Comparison of ENCODE assay signal across 1 cellular context in the genomic region with DNA sequence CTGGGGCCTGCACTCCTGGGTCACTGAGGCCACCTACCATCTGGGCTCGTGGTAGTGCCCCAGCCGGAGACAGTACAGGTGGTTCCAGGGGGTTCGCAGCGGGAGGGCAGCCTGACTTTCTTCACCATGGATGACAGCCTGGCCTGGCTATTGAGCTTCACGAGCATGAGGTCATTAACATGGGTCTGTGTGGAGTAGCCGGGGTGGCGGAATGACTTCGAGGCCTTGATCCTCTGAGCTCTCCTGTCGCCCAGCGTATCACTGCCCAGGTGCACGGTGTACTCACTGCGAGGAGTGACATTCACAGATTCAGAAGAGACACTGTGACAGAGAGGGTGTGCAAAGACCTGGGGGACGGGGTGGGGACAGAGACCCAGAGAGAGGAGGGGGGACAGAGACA.
TF ChIP-seq lines count a peak whose summit lies in the region.

No MANE protein-coding gene starts in this region.

TF ChIP-seq in H1, 55 proteins besides CTCF, POLR2A, EP300 and RAD21:
- TF ChIP-seq ZNF274 (IDR thresholded peaks at IDR 0.05; ENCODE audit: borderline replicate concordance, extremely low read depth, low read length): no peak
- no peak for TF ChIP-seq HDAC2 (IDR thresholded peaks at IDR 0.05; ENCODE audit: borderline replicate concordance in 1 of 2, low read depth in 2 of 2, low read length in 2 of 2)
- TF ChIP-seq, protein P1, sequence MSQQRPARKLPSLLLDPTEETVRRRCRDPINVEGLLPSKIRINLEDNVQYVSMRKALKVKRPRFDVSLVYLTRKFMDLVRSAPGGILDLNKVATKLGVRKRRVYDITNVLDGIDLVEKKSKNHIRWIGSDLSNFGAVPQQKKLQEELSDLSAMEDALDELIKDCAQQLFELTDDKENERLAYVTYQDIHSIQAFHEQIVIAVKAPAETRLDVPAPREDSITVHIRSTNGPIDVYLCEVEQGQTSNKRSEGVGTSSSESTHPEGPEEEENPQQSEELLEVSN (IDR thresholded peaks at IDR 0.05): no peak
- TF ChIP-seq TEAD4 (IDR thresholded peaks at IDR 0.05; ENCODE audit: low read depth, low read length): no peak
- TF ChIP-seq PHF8 (conservative IDR thresholded peaks at IDR 0.05; ENCODE audit: low read depth, low read length): no peak
- TF ChIP-seq CREB1 (IDR thresholded peaks at IDR 0.05): no peak
- no peak for TF ChIP-seq CEBPB (IDR thresholded peaks at IDR 0.05; ENCODE audit: low read depth, low read length)
